Comparison of ENCODE assay signal across 18 cellular contexts in genomic region chr9:18864516-18864915, GRCh38.
"Had no signal": no experiment of that assay in that cellular context is flagged by ENCODE, and none has a peak within 500 bp of the region (broad histone marks: within the 10 kb centered on the region; RNA-seq: fewer than 3 reads in every experiment).

No MANE protein-coding gene starts in this region.

- H3K4me1 ChIP-seq: lower lobe of right lung had no signal

- H3K27ac ChIP-seq: dorsolateral prefrontal cortex, left ventricle myocardium inferior, lower lobe of right lung, spleen, thyroid gland had no signal

- FAIRE-seq: kidney, urothelium cell line had no signal

- H3K4me3 ChIP-seq: dorsolateral prefrontal cortex, left ventricle myocardium inferior, lower lobe of right lung, spleen, stomach, thyroid gland had no signal

- ATAC-seq: esophagus mucosa; left cardiac atrium; lower lobe of right lung; natural killer cell treated with Interleukin-12 subunit alpha and Interleukin-12 subunit beta and Interleukin-15 and Interleukin-18, amount 100 ng/mL, for 72 hours; sciatic nerve had no signal

- H3K9me3 ChIP-seq: lower lobe of right lung, thyroid gland had no signal

- DNase-seq: cortex of kidney; dorsolateral prefrontal cortex; effector CD8-positive, alpha-beta T cell; kidney; left cardiac atrium; left ventricle myocardium inferior; lower lobe of right lung; midbrain; occipital lobe; posterior cingulate gyrus; spleen; stimulated activated naive CD4-positive, alpha-beta T cell; stomach; thyroid gland had no signal

- H3K27me3 ChIP-seq: dorsolateral prefrontal cortex, spleen, stomach, thyroid gland had no signal

- H3K36me3 ChIP-seq: left ventricle myocardium inferior, lower lobe of right lung, spleen, stomach, thyroid gland had no signal
